Comparison of ENCODE assay signal across 3 cellular contexts in the genomic region with DNA sequence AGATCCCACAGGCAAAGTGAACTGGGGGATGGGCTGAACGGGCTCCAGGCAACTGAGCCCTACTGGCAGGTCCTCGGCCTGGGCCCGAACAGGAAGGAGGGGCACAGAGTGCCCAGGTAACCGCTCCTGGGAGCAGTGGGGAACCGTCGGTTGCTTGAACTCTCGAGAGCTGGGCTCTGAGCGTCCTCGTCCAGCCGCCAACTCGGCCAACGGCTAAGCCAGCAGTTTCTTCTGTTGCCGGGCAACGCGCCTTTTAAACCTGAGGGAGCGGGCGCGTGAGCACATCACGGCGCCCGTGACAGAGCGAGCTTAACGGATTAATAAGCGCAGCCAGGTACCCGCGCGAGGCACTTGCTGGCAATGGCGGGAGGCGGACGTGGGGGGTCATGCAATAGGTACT. TPM values are rescaled to one million over a fixed set of nuclear protein-coding genes. Genes with fewer than 3 reads are reported as not detected.
"Had no signal": no experiment of that assay in that cellular context is flagged by ENCODE, and none has a peak within 500 bp of the region (broad histone marks: within the 10 kb centered on the region; RNA-seq: fewer than 3 reads in every experiment).

Gene GGTLC2, plus strand, starts transcription at position 301 of the 400 bp plus-strand sequence. CDS start 1,732 bp downstream, outside the sequence.

RNA-seq across cellular contexts. Expression of gene GGTLC2, which starts in this region (rescaled TPM):
- polyA plus RNA-seq: HepG2, IgD-negative memory B cell, K562 had no signal
